ENCODE assay signal across 11 cellular contexts in genomic region chr2:134154269-134154668, GRCh38.
A peak's percentile ranks its signal among the peaks of the same experiment; 100 is the strongest.
DNase-seq lines count a peak whose midpoint lies in the region; ATAC-seq and TF ChIP-seq lines count a peak whose summit lies in the region.
"Had no signal": no experiment of that assay in that cellular context is flagged by ENCODE, and none has a peak within 500 bp of the region (broad histone marks: within the 10 kb centered on the region; RNA-seq: fewer than 3 reads in every experiment).

No MANE protein-coding gene starts in this region.

- H3K27ac ChIP-seq in colonic mucosa, result peak overlapping the region; percentile 6

- no peaks in the 10 kb centered on the region for H3K27me3 ChIP-seq in colonic mucosa

- CTCF ChIA-PET in GM10248 (lab: Yijun Ruan, JAX), result interaction anchor here (0.7 to 4.5 kb wide), 10 partner anchors 11 to 257 kb away, joined by 3 to 23 read pairs (median 6); partner anchors contain the start of gene MGAT5

- peaks cover 9% of the 10 kb centered on the region for H3K4me1 ChIP-seq in colonic mucosa

- no peak overlapping the region for H3K4me3 ChIP-seq in colonic mucosa

- TF ChIP-seq CTCF in GM10248 (IDR thresholded peaks at IDR 0.05; ENCODE audit: control extremely low read depth, extremely low read depth, low read depth, missing control alignments), result no peak
- no peak for TF ChIP-seq CTCF in colonic mucosa (IDR thresholded peaks at IDR 0.05)

- peak; percentile 54 for ATAC-seq in GM21367 (IDR thresholded peaks at IDR 0.05; ENCODE audit: unreplicated experiment)
- ATAC-seq in HG03139 (IDR thresholded peaks at IDR 0.05; ENCODE audit: unreplicated experiment), result peak; percentile 61

- intact Hi-C loops in colonic mucosa (cut with DNase I), result no loop called here

- no peaks in the 10 kb centered on the region for H3K36me3 ChIP-seq in colonic mucosa

- H3K9ac ChIP-seq in colonic mucosa (ENCODE audit: low read depth in 2 of 2, low read length in 2 of 2), result no peak overlapping the region

- POLR2A ChIA-PET in GM10248 (lab: Yijun Ruan, JAX), result no interaction called here

- no peaks in the 10 kb centered on the region for H3K9me3 ChIP-seq in colonic mucosa

- DNase-seq in GM10248 (ENCODE audit: extremely low spot score), result peak; percentile 52
- DNase-seq in colonic mucosa, result peak; percentile 33
- no peak for DNase-seq in HPDE6-E6E7 (ENCODE audit: extremely low spot score)
- no peak for DNase-seq in kidney tubule cell (ENCODE audit: low spot score)
- no peak for DNase-seq in HT-29 (ENCODE audit: low spot score)
- no peak for DNase-seq in activated gamma-delta T cell (lab: John Stamatoyannopoulos, UW)
- DNase-seq: COR-L47, HFFc6, kidney glomerular epithelial cell had no signal

Comparison
In these comparisons a context has a peak if more than half of its experiments do, and no peak if none do; other contexts are left out.
1. DNase-seq: peak in GM10248 (single experiment) and colonic mucosa (single experiment); none in HPDE6-E6E7 (single experiment), kidney tubule cell (single experiment), HT-29 (single experiment) and activated gamma-delta T cell (single experiment).